ENCODE assay signal across 1 cellular context in genomic region chr7:142833174-142834027, GRCh38.
TF ChIP-seq lines count a peak whose summit lies in the region.

No MANE protein-coding gene starts in this region.

TF ChIP-seq in K562, 482 proteins besides CTCF, POLR2A, EP300 and RAD21 (continued from another document):
- TF ChIP-seq CREB1 (IDR thresholded peaks at IDR 0.05) (no peak), CREB1 (CRISPR knock-in tag; IDR thresholded peaks at IDR 0.05) (0 out of 2 replicates have a peak, but pooled peaks have one; percentile 12), LCOR (CRISPR knock-in tag; IDR thresholded peaks at IDR 0.05) (peak; percentile 64; the same call in 1 of the 2 replicates), CBFA2T3 (IDR thresholded peaks at IDR 0.05) (peak; percentile 81), PHB2 (IDR thresholded peaks at IDR 0.05; ENCODE audit: low read depth) (no peak), SP1 (CRISPR knock-in tag; IDR thresholded peaks at IDR 0.05) (peak; percentile 52; the same call in 1 of the 2 replicates), POU5F1 (IDR thresholded peaks at IDR 0.05; ENCODE audit: borderline replicate concordance, low read depth, low read length, partially characterized antibody) (no peak), NELFE (IDR thresholded peaks at IDR 0.05; ENCODE audit: insufficient read depth, insufficient read length) (no peak), MTA1 (IDR thresholded peaks at IDR 0.05; ENCODE audit: borderline replicate concordance) (peak; percentile 40; the same call in 1 of the 2 replicates), SMARCE1 (IDR thresholded peaks at IDR 0.05) (peak; percentile 60), ARID1B (IDR thresholded peaks at IDR 0.05) (peak; percentile 70), FOXK2 (conservative IDR thresholded peaks at IDR 0.05 in 1 of 2, IDR thresholded peaks at IDR 0.05 in 1 of 2; ENCODE audit: low read depth in 2 of 2) (0 out of 4 replicates have a peak, but pooled peaks of 1 of the 2 experiments have one; percentile 23), BCOR (IDR thresholded peaks at IDR 0.05) (no peak), MIER1 (IDR thresholded peaks at IDR 0.05; ENCODE audit: low read depth) (peak; percentile 38; the same call in 1 of the 2 replicates), ELF2 (CRISPR knock-in tag; IDR thresholded peaks at IDR 0.05) (no peak), TEAD4 (IDR thresholded peaks at IDR 0.05; ENCODE audit: low read length) (peak; percentile 52; the same call in 1 of the 2 replicates), TEAD4 (CRISPR knock-in tag; IDR thresholded peaks at IDR 0.05; ENCODE audit: borderline replicate concordance) (no peak), TAL1 (IDR thresholded peaks at IDR 0.05) (peak; percentile 52), MTA2 (IDR thresholded peaks at IDR 0.05; ENCODE audit: low read depth) (peak; percentile 61), ZNF589 (CRISPR knock-in tag; IDR thresholded peaks at IDR 0.05; ENCODE audit: low read depth) (0 out of 2 replicates have a peak, but pooled peaks have one; percentile 27), DPF2 (IDR thresholded peaks at IDR 0.05) (peak; percentile 63; the same call in 1 of the 2 replicates), NCOR1 (IDR thresholded peaks at IDR 0.05) (peak; percentile 43), MAX (CRISPR knock-in tag; IDR thresholded peaks at IDR 0.05) (no peak), FOSL1 (tag; conservative IDR thresholded peaks at IDR 0.05) (peak; percentile 95), EHMT2 (IDR thresholded peaks at IDR 0.05) (peak; percentile 46), DIDO1 (tag; IDR thresholded peaks at IDR 0.05; ENCODE audit: low read depth) (peak; percentile 28; the same call in 1 of the 2 replicates), ZNF174 (CRISPR knock-in tag; IDR thresholded peaks at IDR 0.05) (no peak), HDAC2 (IDR thresholded peaks at IDR 0.05) (0 out of 2 replicates have a peak, but pooled peaks have one; percentile 30), TCF3 (CRISPR knock-in tag; IDR thresholded peaks at IDR 0.05) (peak; percentile 43), ZBTB40 (IDR thresholded peaks at IDR 0.05) (peak; percentile 51), ZBTB40 (CRISPR knock-in tag; IDR thresholded peaks at IDR 0.05) (no peak), MLLT1 (IDR thresholded peaks at IDR 0.05) (0 out of 4 replicates have a peak, but pooled peaks of 1 of the 2 experiments have one; percentile 27), CBFA2T2 (conservative IDR thresholded peaks at IDR 0.05) (peak; percentile 69), ZNF668 (CRISPR knock-in tag; IDR thresholded peaks at IDR 0.05) (no peak), ZNF324 (CRISPR knock-in tag; IDR thresholded peaks at IDR 0.05) (no peak), ZNF316 (IDR thresholded peaks at IDR 0.05) (0 out of 2 replicates have a peak, but pooled peaks have one; percentile 34), THRB (CRISPR knock-in tag; conservative IDR thresholded peaks at IDR 0.05) (no peak), KDM1A (IDR thresholded peaks at IDR 0.05) (peak in 1 of 2 experiments; percentile 12; a peak in 1 of 4 replicates), RCOR1 (IDR thresholded peaks at IDR 0.05; ENCODE audit: borderline replicate concordance in 1 of 2, low read depth in 2 of 2, low read length in 2 of 2) (0 out of 4 replicates have a peak, but pooled peaks of 1 of the 2 experiments have one; percentile 8), FOXA3 (CRISPR knock-in tag; conservative IDR thresholded peaks at IDR 0.05 in 1 of 2, IDR thresholded peaks at IDR 0.05 in 1 of 2) (0 out of 4 replicates have a peak, but pooled peaks of 1 of the 2 experiments have one; percentile 26)
- TF ChIP-seq, protein P1, sequence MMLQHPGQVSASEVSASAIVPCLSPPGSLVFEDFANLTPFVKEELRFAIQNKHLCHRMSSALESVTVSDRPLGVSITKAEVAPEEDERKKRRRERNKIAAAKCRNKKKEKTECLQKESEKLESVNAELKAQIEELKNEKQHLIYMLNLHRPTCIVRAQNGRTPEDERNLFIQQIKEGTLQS (IDR thresholded peaks at IDR 0.05): peak; percentile 84
- TF ChIP-seq, protein P1 (CRISPR knock-in tag; conservative IDR thresholded peaks at IDR 0.05): no peak
TF ChIP-seq in K562: peak in this region for 32.
